Comparison of ENCODE assay signal across 9 cellular contexts in genomic region chr9:37574996-37575395, GRCh38. TPM values are rescaled to one million over a fixed set of nuclear protein-coding genes. Genes with fewer than 3 reads are reported as not detected.
DNase-seq lines count a peak whose midpoint lies in the region; ATAC-seq, FAIRE-seq and TF ChIP-seq lines count a peak whose summit lies in the region.
"Had no signal": no experiment of that assay in that cellular context is flagged by ENCODE, and none has a peak within 500 bp of the region (broad histone marks: within the 10 kb centered on the region; RNA-seq: fewer than 3 reads in every experiment).

No MANE protein-coding gene starts in this region.

- in situ Hi-C loops in Panc1 (cut with HindIII; ENCODE audit: low pct_unique_long_range_greater_than_20kb, low sequenced_read_pairs) (no loop called here), gastrocnemius medialis (cut with MboI; ENCODE audit: low sequenced_read_pairs in 4 of 4) (loop anchor here in 3 of 4 donors (10.0 to 25.0 kb wide), 6 partner anchors 90 to 812 kb away; partner anchors contain the start of genes EXOSC3 (in 3 of the 3), ALDH1B1 (in 1 of the 3), POLR1E (in 1 of the 3) and SHB (in 1 of the 3))

- POLR2A ChIA-PET in Panc1 (lab: Charles Lee) = interaction anchor here (0.6 kb wide), 1 partner anchor 855 kb away, joined by 3 read pairs; no protein-coding TSS in a partner anchor

- ATAC-seq in Panc1 = no peak
- ATAC-seq in gastrocnemius medialis = peak; percentile 84
- no peak for ATAC-seq in GM18909 (IDR thresholded peaks at IDR 0.05; ENCODE audit: poor library complexity, unreplicated experiment)
- ATAC-seq: K562 had no signal

- TF ChIP-seq CTCF in GM12864 (IDR thresholded peaks at IDR 0.05; ENCODE audit: low read depth, low read length, missing control alignments) = no peak
- no peak for TF ChIP-seq CTCF in Panc1 (IDR thresholded peaks at IDR 0.05)
- TF ChIP-seq CTCF in fibroblast of mammary gland (conservative IDR thresholded peaks at IDR 0.05; ENCODE audit: control insufficient read depth, insufficient read depth, low read depth, low read length) = no peak
- TF ChIP-seq CTCF in gastrocnemius medialis (IDR thresholded peaks at IDR 0.05 in 4 of 5, conservative IDR thresholded peaks at IDR 0.05 in 1 of 5) = no peak
- no peak for TF ChIP-seq CTCF in kidney (IDR thresholded peaks at IDR 0.05; ENCODE audit: borderline replicate concordance, extremely low read depth, insufficient read depth)

- TSS peak; percentile 43 for BruUV-seq in Panc1 (replicated peaks; lab: Mats Ljungman, UMichigan)

- TF ChIP-seq POLR2A in gastrocnemius medialis (IDR thresholded peaks at IDR 0.05) = peak in 1 of 2 donors; percentile 34

- H3K4me1 ChIP-seq in Panc1 (ENCODE audit: control insufficient read depth, insufficient read depth, low read length) (peaks cover 32% of the 10 kb centered on the region), gastrocnemius medialis (peaks cover 35 to 42% of the 10 kb centered on the region in 2 donors), kidney (ENCODE audit: control insufficient read depth in 1 of 2, insufficient read depth in 1 of 2, low read depth in 1 of 2, low read length in 2 of 2) (peaks cover 3 to 14% of the 10 kb centered on the region in 2 donors)

- H3K27ac ChIP-seq in Panc1 (ENCODE audit: low read length) (peak overlapping the region; percentile 92), gastrocnemius medialis (peak overlapping the region; percentile 94 to 99 (median 98)), kidney (ENCODE audit: low read depth in 2 of 2, low read length in 2 of 2) (no peak overlapping the region)

- H3K27me3 ChIP-seq in Panc1 (ENCODE audit: control insufficient read depth, insufficient read depth, low read length) (no peaks in the 10 kb centered on the region), gastrocnemius medialis (no peaks in the 10 kb centered on the region)

- H3K36me3 ChIP-seq in Panc1 (ENCODE audit: control insufficient read depth, insufficient read depth, low read length) = peaks cover 4% of the 10 kb centered on the region; the same call in 1 of the 2 replicates
- no peaks in the 10 kb centered on the region for H3K36me3 ChIP-seq in gastrocnemius medialis
- H3K36me3 ChIP-seq in kidney (ENCODE audit: control insufficient read depth in 1 of 2, insufficient read depth in 2 of 2, low read length in 2 of 2) = no peaks in the 10 kb centered on the region

- FAIRE-seq in kidney (lab: Jason Lieb, UNC) = no peak
- FAIRE-seq: K562 had no signal

- DNase-seq in GM12864 (ENCODE audit: low read depth) = no peak
- DNase-seq in Panc1 (ENCODE audit: low read depth, low spot score) = no peak
- DNase-seq in fibroblast of mammary gland (ENCODE audit: low read depth) = peak; percentile 55
- DNase-seq in gastrocnemius medialis = peak; percentile 37 to 45
- DNase-seq in NOMO-1 (lab: John Stamatoyannopoulos, UW; ENCODE audit: unreplicated experiment in 2 of 2) = no peak
- no peak for DNase-seq in kidney
- DNase-seq in superior temporal gyrus (ENCODE audit: extremely low spot score) = no peak

- peak overlapping the region in 1 of 2 donors; percentile 85 for H3K9ac ChIP-seq in kidney (ENCODE audit: low read length in 2 of 2)

- H3K4me3 ChIP-seq in GM12864 (ENCODE audit: low read depth, low read length) = peak overlapping the region; percentile 93
- H3K4me3 ChIP-seq in Panc1 (ENCODE audit: low read depth in 2 of 2, low read length in 2 of 2) = peak overlapping the region; percentile 72 to 90
- H3K4me3 ChIP-seq in fibroblast of mammary gland (ENCODE audit: control insufficient read depth, low read depth, low read length) = peak overlapping the region; percentile 75
- peak overlapping the region; percentile 84 to 96 (median 93) for H3K4me3 ChIP-seq in gastrocnemius medialis
- H3K4me3 ChIP-seq in kidney (ENCODE audit: low read length in 2 of 2) = peak overlapping the region in 1 of 2 donors; percentile 82
- H3K4me3 ChIP-seq: K562 had no signal

- CTCF ChIA-PET in Panc1 (lab: Charles Lee) = interaction anchor here (1.6 kb wide), 1 partner anchor 93 kb away, joined by 5 read pairs; no protein-coding TSS in a partner anchor

- intact Hi-C loops in Panc1 (cut with micrococcal nuclease; ENCODE audit: unreplicated experiment) = no loop called here
- intact Hi-C loops in gastrocnemius medialis (cut with DNase I; ENCODE audit: low total_unique reads) = loop anchor here (2.0 to 10.0 kb wide), 5 partner anchors 88 to 810 kb away; partner anchors contain the start of genes EXOSC3, POLR1E and ZBTB5
- intact Hi-C loops in kidney (cut with DNase I) = no loop called here

- H3K9me3 ChIP-seq in Panc1 (ENCODE audit: control insufficient read depth, insufficient read depth, low read depth, low read length) (no peaks in the 10 kb centered on the region), gastrocnemius medialis (no peaks in the 10 kb centered on the region), kidney (ENCODE audit: control insufficient read depth in 1 of 2, low read length in 2 of 2) (no peaks in the 10 kb centered on the region)

RNA-seq across cellular contexts. Expression of gene FBXO10, which starts 1.2 kb away (rescaled TPM):
- total RNA-seq in Panc1 (2021; ENCODE audit: unreplicated experiment) (39.8 TPM), gastrocnemius medialis (10 to 100 TPM; 49.8 to 62.2 (median 53.5) TPM), kidney (6.7 TPM)
- 37.8 TPM for polyA plus RNA-seq in Panc1 (2012; ENCODE audit: insufficient read length)
- polyA plus RNA-seq in kidney (ENCODE audit: insufficient read depth, low read depth, low replicate concordance) = 6.2 TPM

RNA-seq across cellular contexts. Expression of gene TOMM5, which starts 17.4 kb away (rescaled TPM):
- total RNA-seq in Panc1 (2021; ENCODE audit: unreplicated experiment) (333 TPM), gastrocnemius medialis (100 to 1,000 TPM in 2 of 4 donors, 10 to 100 TPM in 2; 75.3 to 137 (median 93.3) TPM), kidney (59.5 TPM)
- 307 TPM for polyA plus RNA-seq in Panc1 (2012; ENCODE audit: insufficient read length)
- polyA plus RNA-seq in kidney (ENCODE audit: insufficient read depth, low read depth, low replicate concordance) = 197 TPM

Comparison
In these comparisons a context has a peak if more than half of its experiments do, and no peak if none do; other contexts are left out.
1. DNase-seq: peak in fibroblast of mammary gland (single experiment) and gastrocnemius medialis (2 of 2); none in GM12864 (single experiment), Panc1 (single experiment), NOMO-1 (0 of 2), kidney (single experiment) and superior temporal gyrus (single experiment).
2. ATAC-seq: peak in gastrocnemius medialis (2 of 2); none in Panc1 (single experiment) and GM18909 (single experiment).
3. H3K27ac ChIP-seq: peak in Panc1 (single experiment) and gastrocnemius medialis (4 of 4); none in kidney (0 of 2).